ENCODE assay signal across 37 cellular contexts in the genomic region with DNA sequence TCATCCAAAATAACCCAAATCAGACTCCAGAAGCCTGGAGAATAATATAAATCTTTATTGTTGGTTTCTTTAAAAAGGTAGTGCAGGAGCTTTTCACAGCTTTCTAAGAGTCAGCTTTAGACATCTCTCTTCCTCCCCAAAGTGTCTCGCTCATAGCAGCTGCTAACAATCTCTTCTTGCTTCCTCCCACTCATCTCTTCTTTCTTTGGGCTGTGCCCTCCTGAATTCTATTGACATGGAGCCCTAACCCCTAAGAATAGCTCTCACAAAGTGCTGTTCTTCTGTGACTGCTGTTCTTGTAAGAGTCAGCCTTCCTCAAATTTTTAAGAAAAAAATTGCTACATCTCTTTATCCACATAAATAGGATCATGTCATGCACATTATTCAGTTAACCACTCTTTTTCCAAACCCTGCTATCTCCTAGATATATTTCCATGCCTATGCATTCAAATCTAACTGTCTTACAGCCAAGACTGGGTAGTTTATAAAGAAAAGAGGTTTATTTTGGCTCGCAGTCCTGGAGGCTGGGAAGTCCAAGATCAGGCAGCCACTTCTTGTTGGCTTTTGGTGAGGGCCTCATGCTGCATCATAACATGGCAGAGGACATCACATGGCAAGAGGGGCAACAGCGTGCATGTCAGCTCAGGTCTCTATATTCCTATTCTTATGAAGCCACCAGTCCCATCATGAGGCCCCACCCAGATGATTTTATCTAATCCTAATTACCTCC.
DNase-seq lines count a peak whose midpoint lies in the region; ATAC-seq, FAIRE-seq and TF ChIP-seq lines count a peak whose summit lies in the region.
"Had no signal": no experiment of that assay in that cellular context is flagged by ENCODE, and none has a peak within 500 bp of the region (broad histone marks: within the 10 kb centered on the region; RNA-seq: fewer than 3 reads in every experiment).

No MANE protein-coding gene starts in this region.

- H3K4me3 ChIP-seq in HEK293 (ENCODE audit: low read depth, low read length), result no peak overlapping the region
- no peak overlapping the region for H3K4me3 ChIP-seq in K562
- H3K4me3 ChIP-seq: A549; BLaER1; BLaER1 treated with 17β-estradiol and CSF1 and Interleukin-3, amounts not matched to agents 10 nM and 100 nM had no signal

- H2AFZ ChIP-seq in K562 (ENCODE audit: low read depth, low read length), result no peak overlapping the region

- TF ChIP-seq RAD21 in K562 (CRISPR knock-in tag; conservative IDR thresholded peaks at IDR 0.05 in 1 of 2, IDR thresholded peaks at IDR 0.05 in 1 of 2), result no peak

- POLR2A ChIA-PET in HEK293 (lab: Yijun Ruan, JAX) (no interaction called here), K562 (lab: Yijun Ruan, JAX) (no interaction called here)

- H4K20me1 ChIP-seq in K562 (replicated peaks; ENCODE audit: control insufficient read depth, insufficient read depth, low read length), result no peaks in the 10 kb centered on the region
- H4K20me1 ChIP-seq: BLaER1; BLaER1 treated with 17β-estradiol and CSF1 and Interleukin-3, amounts not matched to agents 10 nM and 100 nM had no signal

- TF ChIP-seq EP300 in K562 (IDR thresholded peaks at IDR 0.05; ENCODE audit: low read length), result no peak

- TF ChIP-seq CTCF in HEK293 (tag by site-specific recombination; IDR thresholded peaks at IDR 0.05) (no peak), K562 (IDR thresholded peaks at IDR 0.05 in 2 of 3, conservative IDR thresholded peaks at IDR 0.05 in 1 of 3; ENCODE audit: insufficient read depth in 2 of 3, low read depth in 1 of 3, low read length in 3 of 3) (no peak)

- H3K4me2 ChIP-seq in K562 (ENCODE audit: insufficient read depth, low read length), result no peak overlapping the region
- H3K4me2 ChIP-seq: A549; BLaER1; BLaER1 treated with 17β-estradiol and CSF1 and Interleukin-3, amounts not matched to agents 10 nM and 100 nM had no signal

- no peak for FAIRE-seq in K562 (lab: Jason Lieb, UNC)
- FAIRE-seq: A204.1, A549, D721Med had no signal

- no peaks in the 10 kb centered on the region for H3K9me1 ChIP-seq in K562 (ENCODE audit: control insufficient read depth, insufficient read depth, low read length)

- DNase-seq in K562 (ENCODE audit: extremely low read depth in 1 of 4, low spot score in 3 of 4) (no peak), caudate nucleus (lab: John Stamatoyannopoulos, UW) (peak in 9 of 61 donors; percentile 6 to 79 (median 20)), putamen (ENCODE audit: low spot score) (peak; percentile 63), H4 (ENCODE audit: low spot score) (no peak), dedifferentiated amniotic fluid mesenchymal stem cell (ENCODE audit: extremely low spot score) (no peak)
- no peak for DNase-seq in activated CD4-positive, alpha-beta T cell treated with anti-CD3 and anti-CD28 coated beads for 48 hours
- DNase-seq in activated naive CD4-positive, alpha-beta T cell treated with anti-CD3 and anti-CD28 coated beads, Interleukin-2, amount 50 U/mL, for 72 hours (ENCODE audit: low spot score in 2 of 2), result no peak
- DNase-seq: 8988T; ACHN; AML-193; BE2C; C1 segment of cervical spinal cord; Caco-2; Calu3; CD4-positive, alpha-beta memory T cell; CD4-positive, alpha-beta T cell; CD4-positive, CD25-positive, alpha-beta regulatory T cell; CD8-positive, alpha-beta memory T cell; CD8-positive, alpha-beta T cell; COR-L47; DMS 273 treated with DMSO at 0.1 percent for 48 hours; DMS153; DMS53; DMS79; DMS79 treated with DMSO at 0.1 percent for 48 hours; DND-41; EL had no signal

- H3K4me1 ChIP-seq in HEK293 (ENCODE audit: control insufficient read depth, insufficient read depth, low read length) (no peaks in the 10 kb centered on the region), K562 (replicated peaks in 1 of 2; ENCODE audit: control insufficient read depth in 2 of 2, insufficient read depth in 2 of 2, low read length in 2 of 2) (no peaks in the 10 kb centered on the region)
- H3K4me1 ChIP-seq: A549, BE2C, BLaER1, Caco-2 had no signal

- H3K36me3 Mint-ChIP-seq in activated naive CD4-positive, alpha-beta T cell treated with anti-CD3 and anti-CD28 coated beads, Interleukin-2, amount 50 U/mL, for 72 hours, result peaks cover 7 to 21% of the 10 kb centered on the region in 2 donors
- H3K36me3 Mint-ChIP-seq: CD14-positive monocyte; CD4-positive, alpha-beta memory T cell; CD4-positive, CD25-positive, alpha-beta regulatory T cell; CD8-positive, alpha-beta T cell had no signal

- no peak overlapping the region for H3K9ac ChIP-seq in K562 (ENCODE audit: insufficient read depth in 1 of 2, low read depth in 2 of 2, low read length in 2 of 2)
- H3K9ac ChIP-seq: BLaER1; BLaER1 treated with 17β-estradiol and CSF1 and Interleukin-3, amounts not matched to agents 10 nM and 100 nM had no signal

- H3K27ac Mint-ChIP-seq in activated naive CD4-positive, alpha-beta T cell treated with anti-CD3 and anti-CD28 coated beads, Interleukin-2, amount 50 U/mL, for 72 hours, result peak overlapping the region in 1 of 2 donors; percentile 30
- H3K27ac Mint-ChIP-seq: B cell; CD14-positive monocyte; CD4-positive, alpha-beta memory T cell; CD4-positive, alpha-beta T cell; CD4-positive, CD25-positive, alpha-beta regulatory T cell; CD8-positive, alpha-beta memory T cell; CD8-positive, alpha-beta T cell had no signal

- TF ChIP-seq POLR2A in K562 (conservative IDR thresholded peaks at IDR 0.05), result no peak

- intact Hi-C loops in K562 (cut with micrococcal nuclease), result no loop called here

- H3K27ac ChIP-seq in HEK293 (ENCODE audit: extremely low read depth, low read depth, low read length), result no peak overlapping the region
- no peak overlapping the region for H3K27ac ChIP-seq in K562 (ENCODE audit: extremely low read depth, low read depth, low read length)
- peak overlapping the region; percentile 36 for H3K27ac ChIP-seq in caudate nucleus (ENCODE audit: low read depth, low read length)
- H3K27ac ChIP-seq: 22Rv1; A549; BLaER1; BLaER1 treated with 17β-estradiol and CSF1 and Interleukin-3, amounts not matched to agents 10 nM and 100 nM; C4-2B had no signal

- in situ Hi-C loops in K562 (cut with MboI), result no loop called here

- H3K9me3 Mint-ChIP-seq in activated naive CD4-positive, alpha-beta T cell treated with anti-CD3 and anti-CD28 coated beads, Interleukin-2, amount 50 U/mL, for 72 hours, result peaks cover 16 to 21% of the 10 kb centered on the region in 2 donors

- CTCF ChIA-PET in HEK293 (lab: Yijun Ruan, JAX) (no interaction called here), K562 (lab: Yijun Ruan, JAX; ENCODE audit: low intra/inter-chr PET ratio) (no interaction called here)

- no peak for ATAC-seq in K562
- no peak for ATAC-seq in activated naive CD4-positive, alpha-beta T cell treated with anti-CD3 and anti-CD28 coated beads, Interleukin-2, amount 50 U/mL, for 72 hours
- ATAC-seq: A549; CD8-positive, alpha-beta T cell had no signal

- no TSS peak for BruUV-seq in K562 (replicated peaks; lab: Mats Ljungman, UMichigan)

- H3K79me2 ChIP-seq in K562 (ENCODE audit: control insufficient read depth, insufficient read depth, low read length), result no peaks in the 10 kb centered on the region

- no peaks in the 10 kb centered on the region for H3K36me3 ChIP-seq in HEK293 (ENCODE audit: control insufficient read depth in 2 of 2, insufficient read depth in 1 of 2, low read length in 2 of 2)
- H3K36me3 ChIP-seq in K562 (ENCODE audit: control insufficient read depth, insufficient read depth, low read length), result no peaks in the 10 kb centered on the region
- H3K36me3 ChIP-seq: BE2C; BLaER1; BLaER1 treated with 17β-estradiol and CSF1 and Interleukin-3, amounts not matched to agents 10 nM and 100 nM had no signal

- H3K9me3 ChIP-seq in HEK293 (ENCODE audit: control insufficient read depth, insufficient read depth, low read depth, low read length), result no peaks in the 10 kb centered on the region
- H3K9me3 ChIP-seq in K562 (replicated peaks; ENCODE audit: control insufficient read depth, insufficient read depth, low read depth, low read length), result no peaks in the 10 kb centered on the region
- H3K9me3 ChIP-seq: A549, BE2C, BLaER1, Caco-2 had no signal

- WGBS in K562 (ENCODE audit: insufficient coverage, low coverage, missing lambda C conversion rate), result 0% methylated on average over 3 of the region's 3 CpGs

- no peaks in the 10 kb centered on the region for H3K27me3 ChIP-seq in K562 (ENCODE audit: control insufficient read depth in 2 of 2, insufficient read depth in 2 of 2, low read length in 2 of 2)
- H3K27me3 ChIP-seq: BE2C; BLaER1; BLaER1 treated with 17β-estradiol and CSF1 and Interleukin-3, amounts not matched to agents 10 nM and 100 nM had no signal

TF ChIP-seq in HEK293, 187 proteins besides CTCF, POLR2A, EP300 and RAD21:
- peak; percentile 43 for TF ChIP-seq SETDB1 (IDR thresholded peaks at IDR 0.05; ENCODE audit: insufficient read length, low read length)
- TF ChIP-seq ZXDB (tag by site-specific recombination; IDR thresholded peaks at IDR 0.05), result no peak
TF ChIP-seq in HEK293: peak in this region for 1.

TF ChIP-seq in K562, 482 proteins besides CTCF, POLR2A, EP300 and RAD21 (continues in another document):
- no peak for TF ChIP-seq HNRNPUL1 (IDR thresholded peaks at IDR 0.05; ENCODE audit: low read length)
- peak; percentile 40; the same call in 1 of the 2 replicates for TF ChIP-seq CBX5 (IDR thresholded peaks at IDR 0.05; ENCODE audit: borderline replicate concordance, low read depth)
- TF ChIP-seq HNRNPL (IDR thresholded peaks at IDR 0.05; ENCODE audit: low read depth, low read length), result no peak
- TF ChIP-seq, protein P1, sequence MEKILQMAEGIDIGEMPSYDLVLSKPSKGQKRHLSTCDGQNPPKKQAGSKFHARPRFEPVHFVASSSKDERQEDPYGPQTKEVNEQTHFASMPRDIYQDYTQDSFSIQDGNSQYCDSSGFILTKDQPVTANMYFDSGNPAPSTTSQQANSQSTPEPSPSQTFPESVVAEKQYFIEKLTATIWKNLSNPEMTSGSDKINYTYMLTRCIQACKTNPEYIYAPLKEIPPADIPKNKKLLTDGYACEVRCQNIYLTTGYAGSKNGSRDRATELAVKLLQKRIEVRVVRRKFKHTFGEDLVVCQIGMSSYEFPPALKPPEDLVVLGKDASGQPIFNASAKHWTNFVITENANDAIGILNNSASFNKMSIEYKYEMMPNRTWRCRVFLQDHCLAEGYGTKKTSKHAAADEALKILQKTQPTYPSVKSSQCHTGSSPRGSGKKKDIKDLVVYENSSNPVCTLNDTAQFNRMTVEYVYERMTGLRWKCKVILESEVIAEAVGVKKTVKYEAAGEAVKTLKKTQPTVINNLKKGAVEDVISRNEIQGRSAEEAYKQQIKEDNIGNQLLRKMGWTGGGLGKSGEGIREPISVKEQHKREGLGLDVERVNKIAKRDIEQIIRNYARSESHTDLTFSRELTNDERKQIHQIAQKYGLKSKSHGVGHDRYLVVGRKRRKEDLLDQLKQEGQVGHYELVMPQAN (IDR thresholded peaks at IDR 0.05; ENCODE audit: borderline replicate concordance), result no peak
